17 cellular contexts compared by ENCODE assay signal in the genomic region with DNA sequence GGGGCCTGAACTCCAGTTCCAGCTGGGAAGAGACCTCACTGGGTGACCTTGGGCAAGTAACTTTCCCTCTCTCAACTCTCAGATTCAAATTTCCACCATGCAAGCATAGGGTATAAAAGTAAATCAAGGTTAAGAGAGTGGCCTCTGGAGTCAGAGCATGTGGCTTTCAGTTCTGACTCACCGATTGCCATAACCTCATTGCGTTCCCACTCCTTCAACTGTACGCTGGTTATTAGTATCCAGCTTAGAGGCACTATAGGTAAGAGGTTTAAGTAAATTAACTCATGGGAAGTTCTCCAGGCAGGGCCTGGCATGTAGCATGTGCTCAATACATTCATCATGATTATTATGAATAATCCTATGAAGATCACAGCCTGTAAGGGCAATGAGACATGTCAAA.
DNase-seq lines count a peak whose midpoint lies in the region; ATAC-seq, FAIRE-seq and TF ChIP-seq lines count a peak whose summit lies in the region.
"Had no signal": no experiment of that assay in that cellular context is flagged by ENCODE, and none has a peak within 500 bp of the region (broad histone marks: within the 10 kb centered on the region; RNA-seq: fewer than 3 reads in every experiment).

No MANE protein-coding gene starts in this region.

- ATAC-seq in Right ventricle myocardium inferior, result no peak
- ATAC-seq: GM23338 had no signal

- intact Hi-C loops in left ventricle myocardium inferior (cut with micrococcal nuclease), result no loop called here
- intact Hi-C loops in Right ventricle myocardium inferior (cut with DNase I), result no loop called here

- DNase-seq in left ventricle myocardium inferior (no peak), Right ventricle myocardium inferior (ENCODE audit: missing footprints) (no peak), retinal pigment epithelial cell (ENCODE audit: low read depth) (peak; percentile 69), small intestine (no peak), pons (ENCODE audit: low spot score) (no peak), SKM-1 (lab: John Stamatoyannopoulos, UW; ENCODE audit: unreplicated experiment) (no peak)
- DNase-seq: Calu3, DMS79 treated with DMSO at 0.1 percent for 48 hours, Karpas-422, NCI-H1930, NCI-H2171, NCI-H774 had no signal

- H3K27ac ChIP-seq in left ventricle myocardium inferior (replicated peaks), result peak overlapping the region; percentile 74
- peak overlapping the region; percentile 84 to 90 for H3K27ac ChIP-seq in esophagus (ENCODE audit: low read depth in 2 of 2, low read length in 1 of 2)
- H3K27ac ChIP-seq in urinary bladder (ENCODE audit: low read depth), result peak overlapping the region; percentile 25
- H3K27ac ChIP-seq in small intestine (ENCODE audit: low read depth in 1 of 2, low read length in 1 of 2), result no peak overlapping the region

- 69 to 72% methylated on average over 3 of the region's 3 CpGs for WGBS in esophagus, 2 donors
- WGBS in urinary bladder, result 95% methylated on average over 3 of the region's 3 CpGs
- WGBS in small intestine, 3 donors, result 87 to 95% (median 94%) methylated on average over 3 of the region's 3 CpGs

- TF ChIP-seq CTCF in left ventricle myocardium inferior (IDR thresholded peaks at IDR 0.05; ENCODE audit: borderline replicate concordance) (no peak), retinal pigment epithelial cell (conservative IDR thresholded peaks at IDR 0.05; ENCODE audit: low read depth, low read length) (no peak)

- FAIRE-seq in small intestine (lab: Jason Lieb, UNC), result no peak
- FAIRE-seq: G401.6, GM12892 had no signal

- H3K36me3 ChIP-seq in left ventricle myocardium inferior, result no peaks in the 10 kb centered on the region
- no peaks in the 10 kb centered on the region for H3K36me3 ChIP-seq in esophagus (ENCODE audit: control insufficient read depth in 2 of 2, insufficient read depth in 2 of 2, low read length in 1 of 2)
- H3K36me3 ChIP-seq in urinary bladder (ENCODE audit: insufficient read depth), result no peaks in the 10 kb centered on the region
- no peaks in the 10 kb centered on the region for H3K36me3 ChIP-seq in small intestine (ENCODE audit: control insufficient read depth in 2 of 2, insufficient read depth in 2 of 2, low read length in 2 of 2)

- no peaks in the 10 kb centered on the region for H3K27me3 ChIP-seq in left ventricle myocardium inferior (ENCODE audit: low read depth)
- no peaks in the 10 kb centered on the region for H3K27me3 ChIP-seq in esophagus (ENCODE audit: control insufficient read depth in 1 of 2, insufficient read depth in 2 of 2, low read length in 2 of 2)
- H3K27me3 ChIP-seq in small intestine (ENCODE audit: control insufficient read depth in 2 of 2, insufficient read depth in 2 of 2, low read length in 2 of 2), result no peaks in the 10 kb centered on the region

- H3K9me3 ChIP-seq in left ventricle myocardium inferior (replicated peaks) (no peaks in the 10 kb centered on the region), esophagus (ENCODE audit: control insufficient read depth in 2 of 2, insufficient read depth in 1 of 2, low read depth in 1 of 2, low read length in 1 of 2) (no peaks in the 10 kb centered on the region), small intestine (ENCODE audit: control insufficient read depth, low read depth) (no peaks in the 10 kb centered on the region)

- H3K4me1 ChIP-seq in left ventricle myocardium inferior, result peaks cover 25% of the 10 kb centered on the region
- peaks cover 9 to 15% of the 10 kb centered on the region in 2 donors for H3K4me1 ChIP-seq in esophagus (ENCODE audit: control insufficient read depth in 2 of 2, insufficient read depth in 2 of 2, low read length in 1 of 2)
- peaks cover 2% of the 10 kb centered on the region for H3K4me1 ChIP-seq in urinary bladder (ENCODE audit: insufficient read depth)
- no peaks in the 10 kb centered on the region for H3K4me1 ChIP-seq in small intestine (ENCODE audit: control insufficient read depth in 2 of 2, insufficient read depth in 1 of 2, low read depth in 1 of 2, low read length in 1 of 2)

- no peak overlapping the region for H3K4me3 ChIP-seq in left ventricle myocardium inferior
- no peak overlapping the region for H3K4me3 ChIP-seq in esophagus (ENCODE audit: low read depth in 1 of 2, low read length in 2 of 2)
- no peak overlapping the region for H3K4me3 ChIP-seq in retinal pigment epithelial cell (ENCODE audit: low read length)
- H3K4me3 ChIP-seq in urinary bladder (ENCODE audit: low read depth, low read length), result no peak overlapping the region
- H3K4me3 ChIP-seq in small intestine (ENCODE audit: low read depth in 1 of 2, low read length in 2 of 2), result no peak overlapping the region
- H3K4me3 ChIP-seq: GM23338 had no signal

Comparison
In these comparisons a context has a peak if more than half of its experiments do, and no peak if none do; other contexts are left out.
1. H3K27ac ChIP-seq: peak in left ventricle myocardium inferior (single experiment), esophagus (2 of 2) and urinary bladder (single experiment); none in small intestine (0 of 2).